Comparison of ENCODE assay signal across 29 cellular contexts in genomic region chr3:133779626-133780203, GRCh38.
"Had no signal": no experiment of that assay in that cellular context is flagged by ENCODE, and none has a peak within 500 bp of the region (broad histone marks: within the 10 kb centered on the region; RNA-seq: fewer than 3 reads in every experiment).

No MANE protein-coding gene starts in this region.

- DNase-seq: stimulated activated CD4-positive, alpha-beta T cell treated with anti-CD3 and anti-CD28 coated beads, Interleukin-2, amount 100 ng/mL, for 48 hours; stimulated activated CD4-positive, alpha-beta T cell treated with anti-CD3 and anti-CD28 coated beads, Interleukin-4, amount 100 ng/mL, for 1 hour; stimulated activated CD4-positive, alpha-beta T cell treated with anti-CD3 and anti-CD28 coated beads, Interleukin-4, amount 100 ng/mL, for 24 hours; stimulated activated CD4-positive, alpha-beta T cell treated with anti-CD3 and anti-CD28 coated beads, Interleukin-4, amount 100 ng/mL, for 4 hours; stimulated activated CD8-positive, alpha-beta memory T cell treated with anti-CD3 and anti-CD28 coated beads, Interleukin-4, amount 100 ng/mL, for 48 hours; stimulated activated naive B cell treated with anti-CD40 and anti-IgM and Interleukin-4, amounts not matched to agents 10 μg/mL and 1 μg/mL and 100 μg/mL, for 72 hours; stimulated activated naive CD4-positive, alpha-beta T cell; stimulated activated naive CD4-positive, alpha-beta T cell treated with Interleukin-2 at 50 U/mL for 16 hours; stimulated activated naive CD8-positive, alpha-beta T cell treated with anti-CD3 and anti-CD28 coated beads, Interleukin-15, amount 100 ng/mL, for 72 hours; stimulated activated naive CD8-positive, alpha-beta T cell treated with anti-CD3 and anti-CD28 coated beads, Interleukin-15, Interleukin-2, amounts not matched to agents 100 U/mL and 50 U/mL, for 24 hours; stomach; substantia nigra; testis; thyroid gland; tibial artery; transverse colon; trophoblast cell; upper lobe of left lung; upper lobe of right lung; uterus had no signal

- H3K9me3 ChIP-seq: suprapubic skin, testis, thoracic aorta, thyroid gland, tibial artery, tibial nerve, transverse colon, upper lobe of left lung, upper lobe of right lung, uterus, vagina had no signal

- H3K4me1 Mint-ChIP-seq: stimulated activated effector memory CD8-positive, alpha-beta T cell treated with anti-CD3 and anti-CD28 coated beads, Interleukin-12 subunit alpha, Interleukin-12 subunit beta, amount 100 ng/mL, for 72 hours; stimulated activated memory B cell treated with anti-CD40 and anti-IgM and Interleukin-4, amounts not matched to agents 10 μg/mL and 1 μg/mL and 100 μg/mL, for 72 hours; stimulated activated naive B cell treated with anti-CD40 and anti-IgM and Interleukin-4, amounts not matched to agents 10 μg/mL and 1 μg/mL and 100 μg/mL, for 72 hours; stimulated activated naive CD8-positive, alpha-beta T cell treated with anti-CD3 and anti-CD28 coated beads, Interleukin-15, amount 100 ng/mL, for 72 hours had no signal

- H3K27ac ChIP-seq: stomach, suprapubic skin, testis, thoracic aorta, thyroid gland, tibial artery, tibial nerve, transverse colon, upper lobe of left lung, upper lobe of right lung, uterus, vagina had no signal

- H3K27ac Mint-ChIP-seq: stimulated activated effector memory CD8-positive, alpha-beta T cell treated with anti-CD3 and anti-CD28 coated beads, Interleukin-12 subunit alpha, Interleukin-12 subunit beta, amount 100 ng/mL, for 72 hours; stimulated activated memory B cell treated with anti-CD40 and anti-IgM and Interleukin-4, amounts not matched to agents 10 μg/mL and 1 μg/mL and 100 μg/mL, for 72 hours; stimulated activated naive B cell treated with anti-CD40 and anti-IgM and Interleukin-4, amounts not matched to agents 10 μg/mL and 1 μg/mL and 100 μg/mL, for 72 hours; stimulated activated naive CD8-positive, alpha-beta T cell treated with anti-CD3 and anti-CD28 coated beads, Interleukin-15, amount 100 ng/mL, for 72 hours; stimulated activated naive CD8-positive, alpha-beta T cell treated with anti-CD3 and anti-CD28 coated beads, Interleukin-15, Interleukin-2, amounts not matched to agents 100 ng/mL and 50 ng/mL, for 24 hours; type B pancreatic cell had no signal

- H3K36me3 ChIP-seq: stomach, suprapubic skin, thoracic aorta, thyroid gland, tibial artery, tibial nerve, transverse colon, upper lobe of left lung, upper lobe of right lung, uterus, vagina had no signal

- H3K4me3 Mint-ChIP-seq: stimulated activated effector memory CD8-positive, alpha-beta T cell treated with anti-CD3 and anti-CD28 coated beads, Interleukin-12 subunit alpha, Interleukin-12 subunit beta, amount 100 ng/mL, for 72 hours; stimulated activated memory B cell treated with anti-CD40 and anti-IgM and Interleukin-4, amounts not matched to agents 10 μg/mL and 1 μg/mL and 100 μg/mL, for 72 hours; stimulated activated naive B cell treated with anti-CD40 and anti-IgM and Interleukin-4, amounts not matched to agents 10 μg/mL and 1 μg/mL and 100 μg/mL, for 72 hours; stimulated activated naive CD8-positive, alpha-beta T cell treated with anti-CD3 and anti-CD28 coated beads, Interleukin-15, amount 100 ng/mL, for 72 hours; stimulated activated naive CD8-positive, alpha-beta T cell treated with anti-CD3 and anti-CD28 coated beads, Interleukin-15, Interleukin-2, amounts not matched to agents 100 ng/mL and 50 ng/mL, for 24 hours; type B pancreatic cell had no signal

- H3K4me1 ChIP-seq: stomach, suprapubic skin, testis, thyroid gland, tibial artery, tibial nerve, transverse colon, upper lobe of left lung, upper lobe of right lung, uterus, vagina had no signal

- H3K4me3 ChIP-seq: stomach, suprapubic skin, testis, thoracic aorta, thyroid gland, tibial artery, tibial nerve, transverse colon, upper lobe of left lung, upper lobe of right lung, uterus, vagina had no signal

- H3K27me3 ChIP-seq: suprapubic skin, testis, thyroid gland, tibial nerve, transverse colon, upper lobe of left lung, uterus, vagina had no signal

- H3K36me3 Mint-ChIP-seq: stimulated activated effector memory CD8-positive, alpha-beta T cell treated with anti-CD3 and anti-CD28 coated beads, Interleukin-12 subunit alpha, Interleukin-12 subunit beta, amount 100 ng/mL, for 72 hours; stimulated activated memory B cell treated with anti-CD40 and anti-IgM and Interleukin-4, amounts not matched to agents 10 μg/mL and 1 μg/mL and 100 μg/mL, for 72 hours; stimulated activated naive B cell treated with anti-CD40 and anti-IgM and Interleukin-4, amounts not matched to agents 10 μg/mL and 1 μg/mL and 100 μg/mL, for 72 hours; type B pancreatic cell had no signal

- ATAC-seq: stimulated activated effector memory CD8-positive, alpha-beta T cell treated with anti-CD3 and anti-CD28 coated beads, Interleukin-12 subunit alpha, Interleukin-12 subunit beta, amount 100 ng/mL, for 72 hours; stimulated activated memory B cell treated with anti-CD40 and anti-IgM and Interleukin-4, amounts not matched to agents 10 μg/mL and 1 μg/mL and 100 μg/mL, for 72 hours; stimulated activated naive B cell treated with anti-CD40 and anti-IgM and Interleukin-4, amounts not matched to agents 10 μg/mL and 1 μg/mL and 100 μg/mL, for 72 hours; stimulated activated naive CD8-positive, alpha-beta T cell treated with anti-CD3 and anti-CD28 coated beads, Interleukin-15, amount 100 ng/mL, for 72 hours; stimulated activated naive CD8-positive, alpha-beta T cell treated with anti-CD3 and anti-CD28 coated beads, Interleukin-15, Interleukin-2, amounts not matched to agents 100 U/mL and 50 U/mL, for 24 hours; upper lobe of right lung had no signal

- FAIRE-seq: urothelium cell line had no signal

- H3K9me3 Mint-ChIP-seq: stimulated activated effector memory CD8-positive, alpha-beta T cell treated with anti-CD3 and anti-CD28 coated beads, Interleukin-12 subunit alpha, Interleukin-12 subunit beta, amount 100 ng/mL, for 72 hours; stimulated activated memory B cell treated with anti-CD40 and anti-IgM and Interleukin-4, amounts not matched to agents 10 μg/mL and 1 μg/mL and 100 μg/mL, for 72 hours; stimulated activated naive B cell treated with anti-CD40 and anti-IgM and Interleukin-4, amounts not matched to agents 10 μg/mL and 1 μg/mL and 100 μg/mL, for 72 hours; stimulated activated naive CD8-positive, alpha-beta T cell treated with anti-CD3 and anti-CD28 coated beads, Interleukin-15, amount 100 ng/mL, for 72 hours; stimulated activated naive CD8-positive, alpha-beta T cell treated with anti-CD3 and anti-CD28 coated beads, Interleukin-15, Interleukin-2, amounts not matched to agents 100 ng/mL and 50 ng/mL, for 24 hours; type B pancreatic cell had no signal
